ENCODE assay signal across 9 cellular contexts in genomic region chr16:73020409-73020884, GRCh38. TPM values are rescaled to one million over a fixed set of nuclear protein-coding genes. Genes with fewer than 3 reads are reported as not detected.
A peak's percentile ranks its signal among the peaks of the same experiment; 100 is the strongest.
DNase-seq lines count a peak whose midpoint lies in the region; ATAC-seq and TF ChIP-seq lines count a peak whose summit lies in the region.
"Had no signal": no experiment of that assay in that cellular context is flagged by ENCODE, and none has a peak within 500 bp of the region (broad histone marks: within the 10 kb centered on the region; RNA-seq: fewer than 3 reads in every experiment).

No MANE protein-coding gene starts in this region.

- H3K4me3 ChIP-seq in AG10803 (ENCODE audit: low read length) (no peak overlapping the region), mucosa of descending colon (no peak overlapping the region)

- DNase-seq in AG10803 (ENCODE audit: low read depth), result peak; percentile 92
- peak; percentile 71 for DNase-seq in NCI-H1092 (lab: John Stamatoyannopoulos, UW)
- peak; percentile 90 for DNase-seq in dedifferentiated amniotic fluid mesenchymal stem cell (ENCODE audit: extremely low spot score)
- DNase-seq in mucosa of descending colon, result peak; percentile 61 to 72 (median 68)
- no peak for DNase-seq in NCI-H2107 treated with DMSO at 0.1 percent for 48 hours (lab: John Stamatoyannopoulos, UW; ENCODE audit: unreplicated experiment)
- no peak for DNase-seq in effector CD8-positive, alpha-beta T cell (lab: John Stamatoyannopoulos, UW)
- no peak for DNase-seq in GM19238 (ENCODE audit: insufficient read length, low spot score)
- DNase-seq in DMS114 treated with DMSO at 0.1 percent for 48 hours (lab: John Stamatoyannopoulos, UW; ENCODE audit: unreplicated experiment), result no peak
- DNase-seq: foreskin keratinocyte had no signal

- H3K36me3 ChIP-seq in mucosa of descending colon (ENCODE audit: low read depth), result no peaks in the 10 kb centered on the region

- no peaks in the 10 kb centered on the region for H3K9me3 ChIP-seq in mucosa of descending colon

- ATAC-seq in mucosa of descending colon, result peak; percentile 71
- ATAC-seq: foreskin keratinocyte had no signal

- H3K4me1 ChIP-seq in mucosa of descending colon (ENCODE audit: low read depth), result peaks cover 6% of the 10 kb centered on the region

- no peak for TF ChIP-seq CTCF in AG10803 (conservative IDR thresholded peaks at IDR 0.05; ENCODE audit: low read length)
- TF ChIP-seq CTCF in mucosa of descending colon (IDR thresholded peaks at IDR 0.05), result no peak

- intact Hi-C loops in mucosa of descending colon (cut with DNase I, micrococcal nuclease), result no loop called here

RNA-seq across cellular contexts. Expression of gene ZFHX3, which starts 27.5 kb away (rescaled TPM):
- total RNA-seq in mucosa of descending colon, result 10 to 100 TPM; 13.8 to 36.0 (median 15.5) TPM

Comparison
In these comparisons a context has a peak if more than half of its experiments do, and no peak if none do; other contexts are left out.
1. DNase-seq: peak in AG10803 (single experiment), NCI-H1092 (single experiment), dedifferentiated amniotic fluid mesenchymal stem cell (single experiment) and mucosa of descending colon (3 of 3); none in NCI-H2107 treated with DMSO at 0.1 percent for 48 hours (single experiment), effector CD8-positive, alpha-beta T cell (single experiment), GM19238 (single experiment) and DMS114 treated with DMSO at 0.1 percent for 48 hours (single experiment).